Comparison of ENCODE assay signal across 10 cellular contexts in the genomic region with DNA sequence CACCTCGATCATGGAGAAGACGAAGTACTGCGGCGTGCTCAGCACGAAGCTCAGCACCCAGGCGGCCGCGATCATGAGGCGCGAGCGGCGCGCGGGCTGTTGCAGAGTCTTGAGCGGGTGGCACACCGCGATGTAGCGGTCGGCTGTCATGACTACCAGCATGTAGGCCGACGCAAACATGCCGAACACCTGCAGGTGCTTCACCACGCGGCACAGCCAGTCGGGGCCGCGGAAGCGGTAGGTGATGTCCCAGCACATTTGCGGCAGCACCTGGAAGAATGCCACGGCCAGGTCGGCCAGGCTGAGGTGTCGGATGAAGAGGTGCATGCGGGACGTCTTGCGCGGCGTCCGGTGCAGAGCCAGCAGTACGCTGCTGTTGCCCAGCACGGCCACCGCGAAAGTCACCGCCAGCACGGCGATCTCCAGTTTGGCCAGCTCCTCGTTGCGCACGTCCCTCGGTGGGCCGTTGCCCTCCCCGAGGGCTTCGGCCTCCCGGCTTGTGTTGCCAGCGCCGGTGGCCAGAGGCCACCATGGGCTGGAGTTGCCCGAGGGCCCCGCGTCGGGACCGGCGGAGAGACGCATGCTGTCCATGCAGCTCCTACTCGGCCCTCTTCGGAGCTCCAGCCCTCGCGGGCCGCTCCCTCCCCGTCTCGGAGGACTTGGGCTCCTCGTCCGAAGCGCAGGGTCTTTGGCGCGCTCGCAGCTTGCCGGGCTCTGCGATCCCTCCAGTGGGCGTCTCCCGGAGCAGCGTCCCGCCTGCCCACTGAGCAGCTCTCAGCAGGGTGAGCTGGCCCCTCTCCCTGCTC. TPM values are rescaled to one million over a fixed set of nuclear protein-coding genes. Genes with fewer than 3 reads are reported as not detected.
DNase-seq lines count a peak whose midpoint lies in the region; ATAC-seq and TF ChIP-seq lines count a peak whose summit lies in the region.
"Had no signal": no experiment of that assay in that cellular context is flagged by ENCODE, and none has a peak within 500 bp of the region (broad histone marks: within the 10 kb centered on the region; RNA-seq: fewer than 3 reads in every experiment).

No MANE protein-coding gene starts in this region.

- DNase-seq in BJ (ENCODE audit: low read depth) (no peak), NCI-H526 treated with DMSO at 0.1 percent for 48 hours (lab: John Stamatoyannopoulos, UW) (peak; percentile 33), foreskin keratinocyte (peak in 1 of 2 donors; percentile 5)
- DNase-seq in activated naive CD4-positive, alpha-beta T cell treated with anti-CD3 and anti-CD28 coated beads, Interleukin-2, amount 50 U/mL, for 16 hours = no peak

- H2AFZ ChIP-seq in neuron (ENCODE audit: low read depth, low read length) = peak overlapping the region; percentile 28

- H3K4me1 ChIP-seq in foreskin keratinocyte (no peaks in the 10 kb centered on the region), neuron (ENCODE audit: insufficient read depth, low read length) (no peaks in the 10 kb centered on the region)

- TF ChIP-seq CTCF in BJ (IDR thresholded peaks at IDR 0.05; ENCODE audit: insufficient read depth, low read depth, low read length) (no peak), foreskin keratinocyte (conservative IDR thresholded peaks at IDR 0.05) (no peak)

- H3K27ac ChIP-seq in foreskin keratinocyte = no peak overlapping the region
- H3K27ac ChIP-seq: Peyer's patch had no signal

- CTCF ChIA-PET in BJ (lab: Yijun Ruan, JAX) = interaction anchor here (1.4 to 1.9 kb wide), 5 partner anchors 8 to 26 kb away, joined by 3 to 20 read pairs (median 7); no protein-coding TSS in a partner anchor

- H3K36me3 ChIP-seq in BJ (ENCODE audit: control insufficient read depth, insufficient read depth, low read length) = no peaks in the 10 kb centered on the region
- H3K36me3 ChIP-seq in neuron (ENCODE audit: insufficient read depth, low read length) = no peaks in the 10 kb centered on the region
- H3K36me3 ChIP-seq: Peyer's patch had no signal

- POLR2A ChIA-PET in BJ (lab: Charles Lee) = no interaction called here

- H3K9me3 ChIP-seq in neuron (ENCODE audit: low read length) = peaks cover 8% of the 10 kb centered on the region
- H3K9me3 ChIP-seq: Peyer's patch had no signal

- H3K27me3 ChIP-seq in BJ (ENCODE audit: control insufficient read depth, insufficient read depth, low read length) (peaks cover 29% of the 10 kb centered on the region), foreskin keratinocyte (peaks cover 78% of the 10 kb centered on the region), neuron (ENCODE audit: insufficient read depth, low read length) (peaks cover 53% of the 10 kb centered on the region)

- H3K4me3 ChIP-seq in BJ (ENCODE audit: low read depth, low read length) (peak overlapping the region; percentile 11; the same call in 1 of the 2 replicates), neuron (ENCODE audit: low read length) (peak overlapping the region; percentile 1)

- ATAC-seq in foreskin keratinocyte = peak; percentile 52
- no peak for ATAC-seq in GM21786 (IDR thresholded peaks at IDR 0.05; ENCODE audit: unreplicated experiment)
- no peak for ATAC-seq in GM18511 (IDR thresholded peaks at IDR 0.05; ENCODE audit: unreplicated experiment)
- no peak for ATAC-seq in GM21390 (IDR thresholded peaks at IDR 0.05; ENCODE audit: unreplicated experiment)
- ATAC-seq: stimulated activated memory B cell treated with anti-CD40 and anti-IgM and Interleukin-4, amounts not matched to agents 10 μg/mL and 1 μg/mL and 100 μg/mL, for 72 hours had no signal

RNA-seq across cellular contexts. Expression of a gene that starts 0.5 kb away (rescaled TPM):
- not detected in 2 replicates for polyA plus RNA-seq in BJ (2011; rRNA removed)
- polyA minus RNA-seq in BJ (2011; rRNA and poly(A)+ RNA removed) = not detected in 2 replicates
- not detected in 2 replicates for total RNA-seq in foreskin keratinocyte
- polyA plus RNA-seq in foreskin keratinocyte = not detected in 2 replicates
